In genomic region chr19:49338691-49339363, GRCh38 we compare ENCODE assay signal across 8 cellular contexts. TPM values are rescaled to one million over a fixed set of nuclear protein-coding genes. Genes with fewer than 3 reads are reported as not detected.
DNase-seq lines count a peak whose midpoint lies in the region; ATAC-seq and TF ChIP-seq lines count a peak whose summit lies in the region.

No MANE protein-coding gene starts in this region.

- H3K4me3 Mint-ChIP-seq in activated naive CD4-positive, alpha-beta T cell treated with anti-CD3 and anti-CD28 coated beads for 36 hours, result no peak overlapping the region
- no peak overlapping the region for H3K4me3 Mint-ChIP-seq in activated naive CD4-positive, alpha-beta T cell treated with anti-CD3 and anti-CD28 coated beads, Interleukin-2, amount 10 ng/mL, durations not matched to agents 7 days and 5 days

- TF ChIP-seq POLR2A in sigmoid colon (IDR thresholded peaks at IDR 0.05), result no peak

- H3K27me3 ChIP-seq in iPS DF 6.9 (ENCODE audit: control insufficient read depth, insufficient read depth, low read length) (no peaks in the 10 kb centered on the region), sigmoid colon (no peaks in the 10 kb centered on the region)

- no peak for TF ChIP-seq EP300 in sigmoid colon (IDR thresholded peaks at IDR 0.05)

- H3K27ac ChIP-seq in iPS DF 6.9 (ENCODE audit: low read length) (no peak overlapping the region), sigmoid colon (peak overlapping the region; percentile 73 to 90 (median 84))

- H3K4me3 ChIP-seq in iPS DF 6.9 (ENCODE audit: low read length), result peak overlapping the region; percentile 4; the same call in 1 of the 2 replicates
- peak overlapping the region; percentile 21 to 45 (median 42) for H3K4me3 ChIP-seq in sigmoid colon

- H3K36me3 Mint-ChIP-seq in activated naive CD4-positive, alpha-beta T cell treated with anti-CD3 and anti-CD28 coated beads for 36 hours (ENCODE audit: low read depth), result peaks cover 34% of the 10 kb centered on the region
- peaks cover 41% of the 10 kb centered on the region for H3K36me3 Mint-ChIP-seq in activated naive CD4-positive, alpha-beta T cell treated with anti-CD3 and anti-CD28 coated beads, Interleukin-2, amount 10 ng/mL, durations not matched to agents 7 days and 5 days

- no peaks in the 10 kb centered on the region for H3K27me3 Mint-ChIP-seq in activated naive CD4-positive, alpha-beta T cell treated with anti-CD3 and anti-CD28 coated beads for 36 hours (ENCODE audit: low read depth)
- H3K27me3 Mint-ChIP-seq in activated naive CD4-positive, alpha-beta T cell treated with anti-CD3 and anti-CD28 coated beads, Interleukin-2, amount 10 ng/mL, durations not matched to agents 7 days and 5 days, result no peaks in the 10 kb centered on the region

- no CpG with 5 or more reads among the region's 32 CpGs for whole genome bisulfite sequencing in iPS DF 6.9 (ENCODE audit: insufficient coverage, insufficient read length)
- WGBS in sigmoid colon, 2 donors, result 10 to 50% methylated on average over 32 of the region's 32 CpGs

- CTCF ChIA-PET in activated naive CD4-positive, alpha-beta T cell treated with anti-CD3 and anti-CD28 coated beads for 36 hours (lab: Charles Lee), result no interaction called here
- CTCF ChIA-PET in activated naive CD4-positive, alpha-beta T cell treated with anti-CD3 and anti-CD28 coated beads, Interleukin-2, amount 10 ng/mL, durations not matched to agents 7 days and 5 days (lab: Charles Lee), result interaction anchor here (1.2 kb wide), 1 partner anchor 11 kb away, joined by 3 read pairs; no protein-coding TSS in a partner anchor

- peak; percentile 38 for DNase-seq in activated naive CD4-positive, alpha-beta T cell treated with anti-CD3 and anti-CD28 coated beads for 36 hours
- DNase-seq in activated naive CD4-positive, alpha-beta T cell treated with anti-CD3 and anti-CD28 coated beads, Interleukin-2, amount 10 ng/mL, durations not matched to agents 7 days and 5 days, result no peak
- DNase-seq in amniotic epithelial cell (ENCODE audit: low read depth) (peak; percentile 53), iPS DF 6.9 (ENCODE audit: low read depth, low spot score) (no peak), sigmoid colon (peak; percentile 91), SKM-1 treated with dmso at 0.1 percent for 144 hours (lab: John Stamatoyannopoulos, UW; ENCODE audit: unreplicated experiment) (no peak)

- H3K9me3 ChIP-seq in iPS DF 6.9 (ENCODE audit: control insufficient read depth, insufficient read depth, low read length), result no peaks in the 10 kb centered on the region
- no peaks in the 10 kb centered on the region for H3K9me3 ChIP-seq in sigmoid colon

- peaks cover 19% of the 10 kb centered on the region for H3K36me3 ChIP-seq in iPS DF 6.9 (ENCODE audit: control insufficient read depth, insufficient read depth, low read length)
- peaks cover 14 to 32% (median 25%) of the 10 kb centered on the region in 4 donors for H3K36me3 ChIP-seq in sigmoid colon

- peaks cover 3% of the 10 kb centered on the region; the same call in 1 of the 2 replicates for H3K4me1 ChIP-seq in iPS DF 6.9 (ENCODE audit: control insufficient read depth, insufficient read depth, low read length)
- H3K4me1 ChIP-seq in sigmoid colon, result peaks cover 0 to 26% (median 22%) of the 10 kb centered on the region in 4 donors

- peaks cover 45% of the 10 kb centered on the region for H3K4me1 Mint-ChIP-seq in activated naive CD4-positive, alpha-beta T cell treated with anti-CD3 and anti-CD28 coated beads for 36 hours (ENCODE audit: low read depth)
- peaks cover 55% of the 10 kb centered on the region for H3K4me1 Mint-ChIP-seq in activated naive CD4-positive, alpha-beta T cell treated with anti-CD3 and anti-CD28 coated beads, Interleukin-2, amount 10 ng/mL, durations not matched to agents 7 days and 5 days

- ATAC-seq in GM18858 (IDR thresholded peaks at IDR 0.05; ENCODE audit: unreplicated experiment), result no peak
- no peak for ATAC-seq in HG02588 (IDR thresholded peaks at IDR 0.05; ENCODE audit: unreplicated experiment)

- intact Hi-C loops in activated naive CD4-positive, alpha-beta T cell treated with anti-CD3 and anti-CD28 coated beads for 36 hours (cut with micrococcal nuclease), result loop anchor here (10.0 kb wide), 2 partner anchors 216 to 536 kb away; partner anchors contain the start of genes AKT1S1 and TBC1D17
- intact Hi-C loops in sigmoid colon (cut with DNase I), result loop anchor here (1.0 kb wide), 1 partner anchor 22 kb away; no protein-coding TSS in a partner anchor

- H3K27ac Mint-ChIP-seq in activated naive CD4-positive, alpha-beta T cell treated with anti-CD3 and anti-CD28 coated beads for 36 hours, result peak overlapping the region; percentile 41
- H3K27ac Mint-ChIP-seq in activated naive CD4-positive, alpha-beta T cell treated with anti-CD3 and anti-CD28 coated beads, Interleukin-2, amount 10 ng/mL, durations not matched to agents 7 days and 5 days, result no peak overlapping the region

- no peaks in the 10 kb centered on the region for H3K9me3 Mint-ChIP-seq in activated naive CD4-positive, alpha-beta T cell treated with anti-CD3 and anti-CD28 coated beads for 36 hours
- H3K9me3 Mint-ChIP-seq in activated naive CD4-positive, alpha-beta T cell treated with anti-CD3 and anti-CD28 coated beads, Interleukin-2, amount 10 ng/mL, durations not matched to agents 7 days and 5 days, result no peaks in the 10 kb centered on the region

- TF ChIP-seq CTCF in sigmoid colon (IDR thresholded peaks at IDR 0.05), result peak in 1 of 4 experiments; percentile 19

RNA-seq across cellular contexts. Expression of gene CD37, which starts 3.6 kb away (rescaled TPM):
- 100 to 1,000 TPM; 182 to 189 TPM for total RNA-seq in activated naive CD4-positive, alpha-beta T cell treated with anti-CD3 and anti-CD28 coated beads for 36 hours
- 10 to 100 TPM in 1 of 4 donors, 1 to 10 TPM in 3; 5.8 to 10.3 (median 9.2) TPM for total RNA-seq in sigmoid colon
- polyA plus RNA-seq in sigmoid colon, result 100 to 1,000 TPM in 1 of 3 donors, 10 to 100 TPM in 1, 1 to 10 TPM in 1; 7.2 to 220 (median 14.3) TPM

RNA-seq across cellular contexts. Expression of gene SLC6A16, which starts 13.8 kb away (rescaled TPM):
- total RNA-seq in activated naive CD4-positive, alpha-beta T cell treated with anti-CD3 and anti-CD28 coated beads for 36 hours, result under 1 TPM; 0.77 to 0.98 TPM
- 1 to 10 TPM; 1.1 to 3.6 (median 2.2) TPM for total RNA-seq in sigmoid colon
- polyA plus RNA-seq in sigmoid colon, result under 1 TPM in 2 of 3 donors, not detected in 1; under 0.01 to 0.85 TPM

RNA-seq across cellular contexts. Expression of gene TEAD2, which starts 23.4 kb away (rescaled TPM):
- under 1 TPM in 1 of 2 experiments, not detected in 1; 0.20 TPM for total RNA-seq in activated naive CD4-positive, alpha-beta T cell treated with anti-CD3 and anti-CD28 coated beads for 36 hours
- 10 to 100 TPM; 60.6 to 74.9 (median 61.3) TPM for total RNA-seq in sigmoid colon
- polyA plus RNA-seq in sigmoid colon, result 10 to 100 TPM in 2 of 3 donors, 1 to 10 TPM in 1; 5.8 to 17.9 (median 10.2) TPM

RNA-seq across cellular contexts. Expression of gene DKKL1, which starts 24.9 kb away (rescaled TPM):
- not detected for total RNA-seq in activated naive CD4-positive, alpha-beta T cell treated with anti-CD3 and anti-CD28 coated beads for 36 hours
- total RNA-seq in sigmoid colon, result 1 to 10 TPM in 2 of 4 donors, not detected in 2; 1.8 to 2.0 TPM
- polyA plus RNA-seq in sigmoid colon, result 1 to 10 TPM in 1 of 3 donors, under 1 TPM in 1, not detected in 1; 0.17 to 3.6 TPM

RNA-seq across cellular contexts. Expression of gene KASH5, which starts 49.2 kb away (rescaled TPM):
- total RNA-seq in activated naive CD4-positive, alpha-beta T cell treated with anti-CD3 and anti-CD28 coated beads for 36 hours, result 1 to 10 TPM; 2.4 to 3.2 TPM
- total RNA-seq in sigmoid colon, result not detected
- under 1 TPM in 1 of 3 donors, not detected in 2; 0.04 TPM for polyA plus RNA-seq in sigmoid colon

Comparison
In these comparisons a context has a peak if more than half of its experiments do, and no peak if none do; other contexts are left out.
1. DNase-seq: peak in activated naive CD4-positive, alpha-beta T cell treated with anti-CD3 and anti-CD28 coated beads for 36 hours (single experiment), amniotic epithelial cell (single experiment) and sigmoid colon (single experiment); none in activated naive CD4-positive, alpha-beta T cell treated with anti-CD3 and anti-CD28 coated beads, Interleukin-2, amount 10 ng/mL, durations not matched to agents 7 days and 5 days (single experiment), iPS DF 6.9 (single experiment) and SKM-1 treated with dmso at 0.1 percent for 144 hours (single experiment).
2. RNA of gene CD37, which starts 3.6 kb away (total RNA-seq): 182 to 189 TPM in activated naive CD4-positive, alpha-beta T cell treated with anti-CD3 and anti-CD28 coated beads for 36 hours; 5.8 to 10.3 TPM in sigmoid colon; every median in the first group is over 10 times any median in the second.
3. RNA of gene TEAD2, which starts 23.4 kb away (total RNA-seq): 60.6 to 74.9 TPM in sigmoid colon; 0.20 TPM in activated naive CD4-positive, alpha-beta T cell treated with anti-CD3 and anti-CD28 coated beads for 36 hours; every median in the first group is over 10 times any median in the second.